ENCODE assay signal across 17 cellular contexts in genomic region chr6:118632359-118632758, GRCh38. TPM values are rescaled to one million over a fixed set of nuclear protein-coding genes. Genes with fewer than 3 reads are reported as not detected.
DNase-seq lines count a peak whose midpoint lies in the region; ATAC-seq and TF ChIP-seq lines count a peak whose summit lies in the region.
"Had no signal": no experiment of that assay in that cellular context is flagged by ENCODE, and none has a peak within 500 bp of the region (broad histone marks: within the 10 kb centered on the region; RNA-seq: fewer than 3 reads in every experiment).

No MANE protein-coding gene starts in this region.

- H3K36me3 Mint-ChIP-seq in activated T-cell treated with anti-CD3 and anti-CD28 coated beads, Interleukin-2, amount 50 U/mL, for 4 hours (ENCODE audit: insufficient read depth), result peaks cover 32% of the 10 kb centered on the region
- H3K36me3 Mint-ChIP-seq in activated naive CD8-positive, alpha-beta T cell, result peaks cover 12% of the 10 kb centered on the region
- peaks cover 41% of the 10 kb centered on the region for H3K36me3 Mint-ChIP-seq in stimulated activated effector memory CD8-positive, alpha-beta T cell treated with anti-CD3 and anti-CD28 coated beads, Interleukin-12 subunit alpha, Interleukin-12 subunit beta, amount 100 ng/mL, for 72 hours

- H3K4me3 Mint-ChIP-seq in activated T-cell treated with anti-CD3 and anti-CD28 coated beads, Interleukin-2, amount 50 U/mL, for 4 hours, result no peak overlapping the region
- no peak overlapping the region for H3K4me3 Mint-ChIP-seq in activated naive CD8-positive, alpha-beta T cell
- H3K4me3 Mint-ChIP-seq in stimulated activated effector memory CD8-positive, alpha-beta T cell treated with anti-CD3 and anti-CD28 coated beads, Interleukin-12 subunit alpha, Interleukin-12 subunit beta, amount 100 ng/mL, for 72 hours, result no peak overlapping the region

- peaks cover 67% of the 10 kb centered on the region for H3K4me1 Mint-ChIP-seq in activated T-cell treated with anti-CD3 and anti-CD28 coated beads, Interleukin-2, amount 50 U/mL, for 4 hours (ENCODE audit: low read depth)
- peaks cover 77% of the 10 kb centered on the region for H3K4me1 Mint-ChIP-seq in activated naive CD8-positive, alpha-beta T cell (ENCODE audit: low read depth)
- H3K4me1 Mint-ChIP-seq in stimulated activated effector memory CD8-positive, alpha-beta T cell treated with anti-CD3 and anti-CD28 coated beads, Interleukin-12 subunit alpha, Interleukin-12 subunit beta, amount 100 ng/mL, for 72 hours, result peaks cover 40% of the 10 kb centered on the region

- H3K27me3 Mint-ChIP-seq in activated T-cell treated with anti-CD3 and anti-CD28 coated beads, Interleukin-2, amount 50 U/mL, for 4 hours (ENCODE audit: low read depth), result no peaks in the 10 kb centered on the region
- H3K27me3 Mint-ChIP-seq in activated naive CD8-positive, alpha-beta T cell, result no peaks in the 10 kb centered on the region

- TF ChIP-seq POLR2A in NB4 (IDR thresholded peaks at IDR 0.05; ENCODE audit: extremely low read depth, insufficient read length), result no peak

- no peaks in the 10 kb centered on the region for H3K9me3 Mint-ChIP-seq in activated T-cell treated with anti-CD3 and anti-CD28 coated beads, Interleukin-2, amount 50 U/mL, for 4 hours
- H3K9me3 Mint-ChIP-seq in activated naive CD8-positive, alpha-beta T cell (ENCODE audit: low read depth), result no peaks in the 10 kb centered on the region
- H3K9me3 Mint-ChIP-seq in stimulated activated effector memory CD8-positive, alpha-beta T cell treated with anti-CD3 and anti-CD28 coated beads, Interleukin-12 subunit alpha, Interleukin-12 subunit beta, amount 100 ng/mL, for 72 hours, result no peaks in the 10 kb centered on the region

- TF ChIP-seq CTCF in NB4 (IDR thresholded peaks at IDR 0.05; ENCODE audit: low read depth, low read length), result no peak

- peak overlapping the region; percentile 55 for H3K27ac Mint-ChIP-seq in activated naive CD8-positive, alpha-beta T cell
- no peak overlapping the region for H3K27ac Mint-ChIP-seq in stimulated activated effector memory CD8-positive, alpha-beta T cell treated with anti-CD3 and anti-CD28 coated beads, Interleukin-12 subunit alpha, Interleukin-12 subunit beta, amount 100 ng/mL, for 72 hours

- DNase-seq in activated T-cell treated with anti-CD3 and anti-CD28 coated beads, Interleukin-2, amount 50 U/mL, for 4 hours, result no peak
- DNase-seq in activated T-cell treated with anti-CD3 and anti-CD28 coated beads for 4 hours, result no peak
- peak; percentile 31 for DNase-seq in NB4 (ENCODE audit: low read depth)
- no peak for DNase-seq in stimulated activated effector memory CD8-positive, alpha-beta T cell treated with anti-CD3 and anti-CD28 coated beads, Interleukin-12 subunit alpha, Interleukin-12 subunit beta, amount 100 ng/mL, for 72 hours (ENCODE audit: low spot score in 2 of 2)
- DNase-seq in pons (ENCODE audit: low spot score), result no peak
- no peak for DNase-seq in NCI-H510A (lab: John Stamatoyannopoulos, UW)
- DNase-seq: activated CD8-positive, alpha-beta memory T cell treated with anti-CD3 and anti-CD28 coated beads for 24 hours; effector CD4-positive, alpha-beta T cell; gastrocnemius medialis; Kasumi-1; NK-92 treated with Interleukin-12 subunit alpha and Interleukin-12 subunit beta, amount 100 ng/mL, for 24 hours; nucleus accumbens; stimulated activated CD4-positive, alpha-beta T cell treated with anti-CD3 and anti-CD28 coated beads, Interleukin-12 subunit alpha, Interleukin-12 subunit beta, amount 100 ng/mL, for 4 hours had no signal

- H3K4me3 ChIP-seq in NB4 (ENCODE audit: low read depth, low read length), result no peak overlapping the region
- H3K4me3 ChIP-seq: ascending aorta, gastrocnemius medialis, thoracic aorta had no signal

- ATAC-seq in activated T-cell treated with anti-CD3 and anti-CD28 coated beads, Interleukin-2, amount 50 U/mL, for 4 hours, result peak; percentile 46 to 90
- ATAC-seq in stimulated activated effector memory CD8-positive, alpha-beta T cell treated with anti-CD3 and anti-CD28 coated beads, Interleukin-12 subunit alpha, Interleukin-12 subunit beta, amount 100 ng/mL, for 72 hours, result peak; percentile 99
- ATAC-seq: esophagus mucosa, gastrocnemius medialis had no signal

RNA-seq across cellular contexts. Expression of gene CEP85L, which starts 19.0 kb away (rescaled TPM):
- 10 to 100 TPM; 23.1 to 27.9 (median 26.8) TPM for total RNA-seq in activated T-cell treated with anti-CD3 and anti-CD28 coated beads, Interleukin-2, amount 50 U/mL, for 4 hours
